ENCODE assay signal across 2 cellular contexts in genomic region chr11:121506237-121506636, GRCh38.
A peak's percentile ranks its signal among the peaks of the same experiment; 100 is the strongest.
TF ChIP-seq lines count a peak whose summit lies in the region.

No MANE protein-coding gene starts in this region.

TF ChIP-seq in HEK293, 187 proteins besides CTCF, POLR2A, EP300 and RAD21:
- TF ChIP-seq SETDB1 (IDR thresholded peaks at IDR 0.05; ENCODE audit: insufficient read length, low read length), result peak; percentile 36
TF ChIP-seq in HEK293: peak in this region for 1; not testable (repeated sequence) for 186.

TF ChIP-seq in HepG2, 621 proteins besides CTCF, POLR2A, EP300 and RAD21:
- peak; percentile 99 for TF ChIP-seq ZNF431 (CRISPR knock-in tag; IDR thresholded peaks at IDR 0.05; ENCODE audit: borderline replicate concordance, low read depth)
